14 cellular contexts compared by ENCODE assay signal in the genomic region with DNA sequence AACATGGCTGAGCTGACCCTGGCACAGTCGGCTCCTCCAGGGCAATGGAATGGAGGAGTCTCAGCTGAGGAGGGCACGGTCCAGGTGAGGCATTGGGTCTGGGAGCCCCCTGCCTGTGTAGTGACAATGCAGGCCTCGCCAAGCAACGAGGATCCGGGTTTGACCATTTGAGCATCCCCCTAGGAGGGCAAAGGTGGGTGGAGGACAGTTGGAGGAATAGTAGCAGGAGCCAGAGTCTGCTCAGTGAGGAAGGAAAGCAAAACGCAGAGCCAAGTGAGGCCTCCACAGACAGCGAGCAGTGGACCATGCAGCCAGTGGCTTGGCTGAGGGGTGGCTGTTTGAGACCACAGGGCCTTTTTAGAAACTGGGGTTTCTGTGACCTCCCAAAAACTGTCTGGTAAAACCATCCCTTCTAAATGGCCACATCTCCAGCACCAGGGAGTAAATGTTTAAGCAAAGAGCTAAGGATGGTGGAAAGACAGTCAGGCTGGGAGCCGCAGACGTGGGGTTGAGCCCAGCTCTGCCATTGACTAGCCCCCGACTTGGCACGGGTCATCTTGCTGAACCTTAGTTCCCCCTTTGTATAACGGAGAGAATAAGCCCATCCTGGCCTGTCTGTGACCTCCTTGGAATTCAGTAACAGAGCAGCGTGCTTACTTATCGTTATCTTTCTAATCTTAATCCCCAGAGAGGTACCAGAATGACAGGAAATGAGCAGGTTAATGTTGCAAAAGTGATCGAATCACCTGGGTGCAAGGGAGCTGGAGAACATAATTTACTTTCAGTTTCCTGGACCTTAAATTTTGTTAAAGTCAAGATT. TPM values are rescaled to one million over a fixed set of nuclear protein-coding genes. Genes with fewer than 3 reads are reported as not detected.
DNase-seq lines count a peak whose midpoint lies in the region; ATAC-seq and TF ChIP-seq lines count a peak whose summit lies in the region.
"Had no signal": no experiment of that assay in that cellular context is flagged by ENCODE, and none has a peak within 500 bp of the region (broad histone marks: within the 10 kb centered on the region; RNA-seq: fewer than 3 reads in every experiment).

No MANE protein-coding gene starts in this region.

- no peaks in the 10 kb centered on the region for H3K27me3 Mint-ChIP-seq in CD4-positive, alpha-beta T cell
- H3K27me3 Mint-ChIP-seq in activated T-cell treated with anti-CD3 and anti-CD28 coated beads, Interleukin-2, amount 50 U/mL, for 72 hours (ENCODE audit: low read depth), result no peaks in the 10 kb centered on the region

- DNase-seq in CD4-positive, alpha-beta T cell, result no peak
- no peak for DNase-seq in activated T-cell treated with anti-CD3 and anti-CD28 coated beads, Interleukin-2, amount 50 U/mL, for 72 hours
- peak; percentile 35 for DNase-seq in mesenteric fat pad (ENCODE audit: low spot score)
- DNase-seq in body of pancreas, result no peak
- no peak for DNase-seq in right cardiac atrium
- DNase-seq in NCI-H1092 (lab: John Stamatoyannopoulos, UW), result no peak
- DNase-seq: activated CD4-positive, CD25-positive, alpha-beta regulatory T cell; amniotic stem cell; COR-L47; NCI-H446 treated with DMSO at 0.1 percent for 48 hours had no signal

- TF ChIP-seq POLR2A in body of pancreas (IDR thresholded peaks at IDR 0.05), result no peak

- H3K36me3 ChIP-seq in body of pancreas (replicated peaks in 1 of 2; ENCODE audit: insufficient read depth in 1 of 2, low read depth in 2 of 2), result no peaks in the 10 kb centered on the region

- CTCF ChIA-PET in CD4-positive, alpha-beta T cell (lab: Charles Lee), result interaction anchor here (0.5 to 3.7 kb wide), 3 partner anchors 12 to 42 kb away, joined by 3 to 22 read pairs (median 5); no protein-coding TSS in a partner anchor

- no peaks in the 10 kb centered on the region for H3K9me3 Mint-ChIP-seq in CD4-positive, alpha-beta T cell
- no peaks in the 10 kb centered on the region for H3K9me3 Mint-ChIP-seq in activated T-cell treated with anti-CD3 and anti-CD28 coated beads, Interleukin-2, amount 50 U/mL, for 72 hours

- no peaks in the 10 kb centered on the region for H3K4me1 ChIP-seq in body of pancreas
- peaks cover 2% of the 10 kb centered on the region for H3K4me1 ChIP-seq in right cardiac atrium (ENCODE audit: control insufficient read depth, insufficient read depth, low read length)

- peak overlapping the region; percentile 90 for H3K27ac ChIP-seq in CD4-positive, alpha-beta T cell (ENCODE audit: low read depth, low read length)
- H3K27ac ChIP-seq in body of pancreas (no peak overlapping the region), right cardiac atrium (ENCODE audit: low read length) (no peak overlapping the region)
- H3K27ac ChIP-seq: HL-60, RWPE1 had no signal

- H3K4me3 ChIP-seq in body of pancreas, result no peak overlapping the region
- H3K4me3 ChIP-seq in right cardiac atrium (ENCODE audit: low read length), result no peak overlapping the region

- 87 to 95% methylated on average over 15 of the region's 15 CpGs for WGBS in body of pancreas, 2 donors
- 87% methylated on average over 15 of the region's 15 CpGs for WGBS in right cardiac atrium

- intact Hi-C loops in CD4-positive, alpha-beta T cell (cut with DNase I, micrococcal nuclease), result loop anchor here in 1 of 2 experiments (2.0 to 5.0 kb wide), 3 partner anchors 17 to 63 kb away; no protein-coding TSS in a partner anchor
- intact Hi-C loops in body of pancreas (cut with DNase I), result no loop called here
- intact Hi-C loops in right cardiac atrium (cut with DNase I), result loop anchor here in 1 of 4 donors (10.0 kb wide), 1 partner anchor 61 kb away; a partner anchor contains a TSS

- peak overlapping the region; percentile 95 for H3K27ac Mint-ChIP-seq in CD4-positive, alpha-beta T cell
- H3K27ac Mint-ChIP-seq in activated T-cell treated with anti-CD3 and anti-CD28 coated beads, Interleukin-2, amount 50 U/mL, for 72 hours, result peak overlapping the region; percentile 12

- no peak for ATAC-seq in CD4-positive, alpha-beta T cell (ENCODE audit: poor library complexity)
- ATAC-seq in GM21619 (IDR thresholded peaks at IDR 0.05; ENCODE audit: unreplicated experiment) (peak; percentile 33), body of pancreas (no peak), GM19023 (IDR thresholded peaks at IDR 0.05; ENCODE audit: unreplicated experiment) (no peak), right cardiac atrium (no peak)
- no peak for ATAC-seq in activated T-cell treated with anti-CD3 and anti-CD28 coated beads, Interleukin-2, amount 50 U/mL, for 72 hours (replicated peaks in 1 of 2)

- POLR2A ChIA-PET in CD4-positive, alpha-beta T cell (lab: Charles Lee), result interaction anchor here (0.6 to 4.9 kb wide), 15 partner anchors 9 to 84 kb away, joined by 3 to 50 read pairs (median 5); a partner anchor contains a TSS

- H3K4me1 Mint-ChIP-seq in CD4-positive, alpha-beta T cell (ENCODE audit: low read depth), result peaks cover 53% of the 10 kb centered on the region
- peaks cover 43% of the 10 kb centered on the region for H3K4me1 Mint-ChIP-seq in activated T-cell treated with anti-CD3 and anti-CD28 coated beads, Interleukin-2, amount 50 U/mL, for 72 hours (ENCODE audit: low read depth)

- peaks cover 46% of the 10 kb centered on the region for H3K36me3 Mint-ChIP-seq in CD4-positive, alpha-beta T cell (ENCODE audit: low read depth)
- peaks cover 6 to 11% of the 10 kb centered on the region in 2 donors for H3K36me3 Mint-ChIP-seq in activated T-cell treated with anti-CD3 and anti-CD28 coated beads, Interleukin-2, amount 50 U/mL, for 72 hours (ENCODE audit: insufficient read depth in 2 of 2)

- no peaks in the 10 kb centered on the region for H3K9me3 ChIP-seq in CD4-positive, alpha-beta T cell (ENCODE audit: control insufficient read depth, low read length)
- no peaks in the 10 kb centered on the region for H3K9me3 ChIP-seq in body of pancreas
- no peaks in the 10 kb centered on the region for H3K9me3 ChIP-seq in right cardiac atrium (ENCODE audit: control insufficient read depth, low read length)

- peak overlapping the region; percentile 40 for H3K4me3 Mint-ChIP-seq in CD4-positive, alpha-beta T cell
- H3K4me3 Mint-ChIP-seq in activated T-cell treated with anti-CD3 and anti-CD28 coated beads, Interleukin-2, amount 50 U/mL, for 72 hours, result peak overlapping the region; percentile 50 to 69

- H3K27me3 ChIP-seq in CD4-positive, alpha-beta T cell (ENCODE audit: control insufficient read depth, insufficient read depth, low read length), result no peaks in the 10 kb centered on the region
- H3K27me3 ChIP-seq in body of pancreas (no peaks in the 10 kb centered on the region), right cardiac atrium (ENCODE audit: control insufficient read depth, insufficient read depth) (no peaks in the 10 kb centered on the region)

- TF ChIP-seq CTCF in CD4-positive, alpha-beta T cell (IDR thresholded peaks at IDR 0.05), result no peak
- no peak for TF ChIP-seq CTCF in body of pancreas (IDR thresholded peaks at IDR 0.05)

RNA-seq across cellular contexts. Expression of a gene that starts 46.8 kb away (rescaled TPM):
- total RNA-seq in CD4-positive, alpha-beta T cell, result 10 to 100 TPM; 36.5 to 37.8 TPM
- 10 to 100 TPM; 56.6 to 69.6 TPM for total RNA-seq in activated T-cell treated with anti-CD3 and anti-CD28 coated beads, Interleukin-2, amount 50 U/mL, for 72 hours
- total RNA-seq in mesenteric fat pad (52.4 TPM), body of pancreas (10 to 100 TPM; 20.2 to 40.9 TPM), right cardiac atrium (10 to 100 TPM; 13.2 to 21.6 (median 15.1) TPM)
- 10.6 TPM for polyA plus RNA-seq in right cardiac atrium
